21 cellular contexts compared by ENCODE assay signal in the genomic region with DNA sequence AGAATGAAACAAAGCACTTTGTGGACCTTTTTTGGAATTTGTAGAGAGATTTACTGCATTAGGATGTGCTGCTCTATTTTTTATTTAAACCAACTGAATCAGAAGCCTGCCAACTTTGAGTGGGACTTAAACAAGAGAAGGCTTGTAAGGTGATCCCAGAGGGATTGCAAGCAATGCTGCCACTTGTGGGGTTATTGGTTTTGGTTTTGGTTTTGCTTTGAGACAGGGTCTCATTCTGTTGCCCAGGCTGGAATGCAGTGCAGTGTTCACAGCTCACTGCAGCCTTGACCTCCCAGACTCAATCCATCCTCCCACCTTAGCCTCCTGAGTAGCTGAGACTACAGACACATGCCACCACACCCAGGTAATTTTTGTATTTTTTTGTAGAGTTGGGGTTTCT. TPM values are rescaled to one million over a fixed set of nuclear protein-coding genes. Genes with fewer than 3 reads are reported as not detected.
A peak's percentile ranks its signal among the peaks of the same experiment; 100 is the strongest.
DNase-seq lines count a peak whose midpoint lies in the region; ATAC-seq, FAIRE-seq and TF ChIP-seq lines count a peak whose summit lies in the region.
"Had no signal": no experiment of that assay in that cellular context is flagged by ENCODE, and none has a peak within 500 bp of the region (broad histone marks: within the 10 kb centered on the region; RNA-seq: fewer than 3 reads in every experiment).

No MANE protein-coding gene starts in this region.

- H3K9me3 ChIP-seq in DND-41 (ENCODE audit: insufficient read depth, low read length, severe bottlenecking): no peaks in the 10 kb centered on the region
- H3K9me3 ChIP-seq: Peyer's patch, psoas muscle, spleen, upper lobe of left lung had no signal

- H2AFZ ChIP-seq in DND-41 (ENCODE audit: low read depth, low read length): no peak overlapping the region

- no peaks in the 10 kb centered on the region for H4K20me1 ChIP-seq in DND-41 (ENCODE audit: insufficient read depth, low read length)

- no peaks in the 10 kb centered on the region for H3K79me2 ChIP-seq in DND-41 (ENCODE audit: insufficient read depth, low read length)

- no peak overlapping the region for H3K4me3 ChIP-seq in DND-41 (ENCODE audit: low read depth in 1 of 2, low read length in 2 of 2)
- H3K4me3 ChIP-seq: cardiac muscle cell, Peyer's patch, psoas muscle, spleen, upper lobe of left lung had no signal

- H3K27me3 ChIP-seq in DND-41 (ENCODE audit: insufficient read depth, low read length, poor library complexity): no peaks in the 10 kb centered on the region
- H3K27me3 ChIP-seq: cardiac muscle cell, Peyer's patch, spleen, upper lobe of left lung had no signal

- peak; percentile 71 for ATAC-seq in DND-41 (ENCODE audit: insufficient read depth, low read depth)
- peak; percentile 40 for ATAC-seq in GM18520 (IDR thresholded peaks at IDR 0.05; ENCODE audit: unreplicated experiment)
- ATAC-seq in HG02588 (IDR thresholded peaks at IDR 0.05; ENCODE audit: unreplicated experiment): peak; percentile 73
- ATAC-seq: activated T-cell treated with anti-CD3 and anti-CD28 coated beads, Interleukin-2, amount 50 U/mL, for 72 hours; psoas muscle; SK-N-SH treated with all-trans-retinoic acid at 6 μM for 48 hours; stimulated activated naive B cell treated with anti-CD40 and anti-IgM and Interleukin-4, amounts not matched to agents 10 μg/mL and 1 μg/mL and 100 μg/mL, for 72 hours had no signal

- TF ChIP-seq CTCF in DND-41 (IDR thresholded peaks at IDR 0.05; ENCODE audit: borderline replicate concordance, extremely low read depth, low read length, poor library complexity, severe bottlenecking): no peak

- no peak overlapping the region for H3K4me2 ChIP-seq in DND-41 (ENCODE audit: insufficient read depth, low read length)

- no peak for TF ChIP-seq POLR2A in H54 (IDR thresholded peaks at IDR 0.05; ENCODE audit: low read depth, low read length)

- FAIRE-seq in H54 (lab: Jason Lieb, UNC): no peak
- FAIRE-seq: kidney had no signal

- H3K9ac ChIP-seq in DND-41 (ENCODE audit: low read depth, low read length): no peak overlapping the region

- H3K4me1 ChIP-seq in DND-41 (ENCODE audit: insufficient read depth, low read length): no peaks in the 10 kb centered on the region
- H3K4me1 ChIP-seq: Peyer's patch, psoas muscle, spleen, upper lobe of left lung had no signal

- H3K27ac ChIP-seq in DND-41 (ENCODE audit: low read length): no peak overlapping the region
- H3K27ac ChIP-seq: cardiac muscle cell, Peyer's patch, psoas muscle, spleen, upper lobe of left lung had no signal

- no peaks in the 10 kb centered on the region for H3K36me3 ChIP-seq in DND-41 (ENCODE audit: insufficient read depth, low read length)
- H3K36me3 ChIP-seq: cardiac muscle cell had no signal

- no peak for DNase-seq in DND-41
- DNase-seq in M059J (ENCODE audit: low read depth): peak; percentile 14
- DNase-seq in NCI-H510A treated with DMSO at 0.1 percent for 48 hours (lab: John Stamatoyannopoulos, UW): no peak
- DNase-seq in NCI-H748 treated with DMSO at 0.1 percent for 48 hours (lab: John Stamatoyannopoulos, UW): no peak
- DNase-seq in H54 (ENCODE audit: insufficient read length, low spot score): no peak
- DNase-seq: activated CD4-positive, alpha-beta T cell treated with anti-CD3 and anti-CD28 coated beads, Interleukin-2, amount 50 U/mL, for 48 hours; activated T-cell treated with anti-CD3 and anti-CD28 coated beads, Interleukin-2, amount 50 U/mL, for 72 hours; effector CD4-positive, alpha-beta T cell; kidney; mesenchymal stem cell; NCI-H1694; NCI-H526; Peyer's patch; psoas muscle; spleen; stimulated activated naive B cell treated with anti-CD40 and anti-IgM and Interleukin-4, amounts not matched to agents 10 μg/mL and 1 μg/mL and 100 μg/mL, for 72 hours; upper lobe of left lung had no signal

RNA-seq across cellular contexts. Expression of a gene that starts 32.2 kb away (rescaled TPM):
- 229 and 313 TPM in 2 replicates for total RNA-seq in M059J (2014; rRNA removed; shearing (Covaris generic))

RNA-seq across cellular contexts. Expression of a gene that starts 32.4 kb away (rescaled TPM):
- 0.30 TPM in 1 of 2 replicates, not detected in the other for total RNA-seq in M059J (2014; rRNA removed; shearing (Covaris generic))

RNA-seq across cellular contexts. Expression of a gene that starts 35.6 kb away (rescaled TPM):
- 28.4 and 40.2 TPM in 2 replicates for total RNA-seq in M059J (2014; rRNA removed; shearing (Covaris generic))

RNA-seq across cellular contexts. Expression of a gene that starts 59.5 kb away (rescaled TPM):
- total RNA-seq in M059J (2014; rRNA removed; shearing (Covaris generic)): 80.6 and 89.7 TPM in 2 replicates
